In the genomic region with DNA sequence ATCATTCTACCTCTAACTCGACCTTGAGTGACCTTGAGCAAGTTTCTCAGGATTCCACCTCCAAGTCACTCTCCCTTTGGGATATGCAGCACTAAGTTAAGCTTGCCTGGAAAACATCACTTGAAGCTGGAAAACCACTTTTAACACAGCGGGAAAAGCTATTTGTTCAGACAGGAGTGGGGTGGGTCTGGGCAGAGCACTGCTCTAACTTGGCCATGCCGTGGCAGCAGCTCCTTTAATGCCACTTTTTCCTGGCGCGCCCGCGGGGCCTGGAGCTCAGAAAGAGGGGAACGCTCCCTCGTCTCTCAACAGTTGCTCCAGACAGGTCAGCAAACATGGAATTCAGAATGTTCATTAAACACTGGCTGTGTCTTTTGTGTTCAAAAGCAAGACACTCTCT, we compare ENCODE assay signal across 14 cellular contexts. TPM values are rescaled to one million over a fixed set of nuclear protein-coding genes. Genes with fewer than 3 reads are reported as not detected.
DNase-seq lines count a peak whose midpoint lies in the region; ATAC-seq and TF ChIP-seq lines count a peak whose summit lies in the region.
"Had no signal": no experiment of that assay in that cellular context is flagged by ENCODE, and none has a peak within 500 bp of the region (broad histone marks: within the 10 kb centered on the region; RNA-seq: fewer than 3 reads in every experiment).

No MANE protein-coding gene starts in this region.

- peaks cover 45% of the 10 kb centered on the region for H3K4me1 ChIP-seq in left ventricle myocardium inferior
- H3K4me1 ChIP-seq in rectal smooth muscle tissue (ENCODE audit: control insufficient read depth, insufficient read depth, low read length) = peaks cover 9% of the 10 kb centered on the region
- H3K4me1 ChIP-seq in vagina = peaks cover 85% of the 10 kb centered on the region
- H3K4me1 ChIP-seq: adrenal gland had no signal

- H3K9me3 ChIP-seq in left ventricle myocardium inferior (replicated peaks) (no peaks in the 10 kb centered on the region), vagina (no peaks in the 10 kb centered on the region)
- H3K9me3 ChIP-seq: adrenal gland had no signal

- H3K27me3 ChIP-seq in left ventricle myocardium inferior (ENCODE audit: low read depth) = no peaks in the 10 kb centered on the region
- no peaks in the 10 kb centered on the region for H3K27me3 ChIP-seq in rectal smooth muscle tissue (ENCODE audit: control insufficient read depth, insufficient read depth, low read length)
- no peaks in the 10 kb centered on the region for H3K27me3 ChIP-seq in vagina
- H3K27me3 ChIP-seq: adrenal gland had no signal

- no peak overlapping the region for H3K9ac ChIP-seq in rectal smooth muscle tissue (ENCODE audit: low read length)

- H3K4me3 ChIP-seq in left ventricle myocardium inferior (no peak overlapping the region), fibroblast of the aortic adventitia (ENCODE audit: low read depth, low read length) (no peak overlapping the region), rectal smooth muscle tissue (ENCODE audit: low read length) (no peak overlapping the region), vagina (no peak overlapping the region), lower leg skin (ENCODE audit: low read depth, poor library complexity, severe bottlenecking) (no peak overlapping the region)
- H3K4me3 ChIP-seq: adrenal gland had no signal

- peak overlapping the region; percentile 47 for H3K27ac ChIP-seq in left ventricle myocardium inferior (replicated peaks)
- H3K27ac ChIP-seq in rectal smooth muscle tissue (ENCODE audit: low read depth, low read length) = peak overlapping the region; percentile 82
- H3K27ac ChIP-seq in vagina = peak overlapping the region; percentile 52
- H3K27ac ChIP-seq: adrenal gland had no signal

- ATAC-seq in Right ventricle myocardium inferior = no peak
- ATAC-seq in HG03039 (IDR thresholded peaks at IDR 0.05; ENCODE audit: unreplicated experiment) = no peak
- ATAC-seq: activated T-cell treated with anti-CD3 and anti-CD28 coated beads, Interleukin-2, amount 50 U/mL, for 4 hours had no signal

- no peak for TF ChIP-seq CTCF in left ventricle myocardium inferior (IDR thresholded peaks at IDR 0.05; ENCODE audit: borderline replicate concordance)
- TF ChIP-seq CTCF in fibroblast of the aortic adventitia (IDR thresholded peaks at IDR 0.05; ENCODE audit: insufficient read depth, low read length) = peak; percentile 10
- no peak for TF ChIP-seq CTCF in vagina (IDR thresholded peaks at IDR 0.05)
- no peak for TF ChIP-seq CTCF in lower leg skin (IDR thresholded peaks at IDR 0.05)

- TF ChIP-seq POLR2A in vagina (IDR thresholded peaks at IDR 0.05) (no peak), lower leg skin (IDR thresholded peaks at IDR 0.05) (no peak)

- no peaks in the 10 kb centered on the region for H3K36me3 ChIP-seq in left ventricle myocardium inferior
- H3K36me3 ChIP-seq in rectal smooth muscle tissue (ENCODE audit: control insufficient read depth, insufficient read depth, low read length) = no peaks in the 10 kb centered on the region
- no peaks in the 10 kb centered on the region for H3K36me3 ChIP-seq in vagina
- H3K36me3 ChIP-seq: adrenal gland had no signal

- no peak for DNase-seq in left ventricle myocardium inferior
- DNase-seq in Right ventricle myocardium inferior (ENCODE audit: missing footprints) = no peak
- peak; percentile 55 for DNase-seq in fibroblast of the aortic adventitia (ENCODE audit: low read depth)
- no peak for DNase-seq in vagina (ENCODE audit: extremely low spot score in 2 of 2)
- DNase-seq in NCI-H187 treated with DMSO at 0.1 percent for 48 hours (lab: John Stamatoyannopoulos, UW) = no peak
- no peak for DNase-seq in lower leg skin (ENCODE audit: low spot score in 2 of 2)
- DNase-seq: activated CD4-positive, alpha-beta T cell treated with anti-CD3 and anti-CD28 coated beads, Interleukin-2, amount 10 ng/mL, durations not matched to agents 7 days and 5 days; activated T-cell treated with anti-CD3 and anti-CD28 coated beads, Interleukin-2, amount 50 U/mL, for 4 hours; CD8-positive, alpha-beta memory T cell; MV-4-11; NCI-H2171 had no signal

- intact Hi-C loops in left ventricle myocardium inferior (cut with micrococcal nuclease) = no loop called here
- intact Hi-C loops in Right ventricle myocardium inferior (cut with DNase I) = loop anchor here (10.0 kb wide), 1 partner anchor 201 kb away; no protein-coding TSS in a partner anchor
- intact Hi-C loops in vagina (cut with DNase I) = no loop called here
- intact Hi-C loops in lower leg skin (cut with DNase I; ENCODE audit: low total_unique reads) = no loop called here

- 24 to 41% methylated on average over 9 of the region's 9 CpGs for WGBS in lower leg skin, 2 donors

RNA-seq across cellular contexts. Expression of gene EGFR, which starts 35.4 kb away (rescaled TPM):
- total RNA-seq in left ventricle myocardium inferior (6.1 TPM), Right ventricle myocardium inferior (11.4 TPM), fibroblast of the aortic adventitia (ENCODE audit: low replicate concordance) (48.3 and 147 TPM in 2 replicates), vagina (130 TPM), lower leg skin (100 to 1,000 TPM; 224 to 292 (median 233) TPM)
- total RNA-seq: activated CD4-positive, alpha-beta T cell treated with anti-CD3 and anti-CD28 coated beads, Interleukin-2, amount 10 ng/mL, durations not matched to agents 7 days and 5 days; CD8-positive, alpha-beta memory T cell had no signal
